ENCODE assay signal across 26 cellular contexts in genomic region chr10:13740416-13740815, GRCh38.
DNase-seq lines count a peak whose midpoint lies in the region; ATAC-seq, FAIRE-seq and TF ChIP-seq lines count a peak whose summit lies in the region.
"Had no signal": no experiment of that assay in that cellular context is flagged by ENCODE, and none has a peak within 500 bp of the region (broad histone marks: within the 10 kb centered on the region; RNA-seq: fewer than 3 reads in every experiment).

No MANE protein-coding gene starts in this region.

- no peak overlapping the region for H3K9ac ChIP-seq in GM12878 (ENCODE audit: control insufficient read depth, insufficient read depth, low read length)
- H3K9ac ChIP-seq: GM23248 had no signal

- no peak for TF ChIP-seq RAD21 in GM12878 (IDR thresholded peaks at IDR 0.05; ENCODE audit: insufficient read depth, low read depth, low read length)

- H3K4me1 Mint-ChIP-seq in naive thymus-derived CD8-positive, alpha-beta T cell, result peaks cover 2 to 13% (median 11%) of the 10 kb centered on the region in 4 donors
- H3K4me1 Mint-ChIP-seq: CD4-positive, CD25-positive, alpha-beta regulatory T cell had no signal

- FAIRE-seq in GM12892 (lab: Jason Lieb, UNC), result peak; percentile 44
- no peak for FAIRE-seq in GM12878 (lab: Jason Lieb, UNC)
- FAIRE-seq in GM19239 (lab: Jason Lieb, UNC), result no peak
- FAIRE-seq: A204.1, G401.6, HTR-8/SVneo, K562 had no signal

- in situ Hi-C loops in GM12878 (cut with MboI), result no loop called here

- H3K4me1 ChIP-seq in GM12878 (ENCODE audit: control insufficient read depth, insufficient read depth, low read length) (peaks cover 37% of the 10 kb centered on the region), hepatocyte (ENCODE audit: insufficient read depth) (no peaks in the 10 kb centered on the region)
- H3K4me1 ChIP-seq: BE2C had no signal

- SMC1A ChIA-PET in GM12878 (lab: Charles Lee; ENCODE audit: uncharacterized antibody, unreplicated experiment), result interaction anchor here (1.4 to 16.0 kb wide), 5 partner anchors 11 to 27 kb away, joined by 3 to 399 read pairs (median 7); no protein-coding TSS in a partner anchor

- H3K27ac Mint-ChIP-seq in naive thymus-derived CD8-positive, alpha-beta T cell, result no peak overlapping the region
- H3K27ac Mint-ChIP-seq: CD4-positive, CD25-positive, alpha-beta regulatory T cell; CD8-positive, alpha-beta memory T cell; HFFc6 had no signal

- H3K4me2 ChIP-seq in GM12878 (ENCODE audit: control insufficient read depth, insufficient read depth) (no peak overlapping the region), hepatocyte (no peak overlapping the region)

- H2AFZ ChIP-seq in GM12878 (ENCODE audit: control insufficient read depth, low read depth, low read length) (no peak overlapping the region), hepatocyte (no peak overlapping the region)
- H2AFZ ChIP-seq: GM23248 had no signal

- no peak overlapping the region for H3K4me3 Mint-ChIP-seq in naive thymus-derived CD8-positive, alpha-beta T cell
- H3K4me3 Mint-ChIP-seq: CD4-positive, CD25-positive, alpha-beta regulatory T cell; CD8-positive, alpha-beta memory T cell; HFFc6 had no signal

- H3K9me2 ChIP-seq in hepatocyte (replicated peaks; ENCODE audit: insufficient read depth), result no peaks in the 10 kb centered on the region

- CTCF ChIA-PET in GM12878 (lab: Yijun Ruan, JAX), result interaction anchor here (0.6 to 0.7 kb wide), 2 partner anchors 33 to 36 kb away, joined by 3 read pairs; no protein-coding TSS in a partner anchor

- no peaks in the 10 kb centered on the region for H3K27me3 ChIP-seq in GM12878 (replicated peaks in 1 of 2; ENCODE audit: control insufficient read depth in 2 of 2, insufficient read depth in 2 of 2, low read length in 1 of 2)
- no peaks in the 10 kb centered on the region for H3K27me3 ChIP-seq in hepatocyte
- H3K27me3 ChIP-seq: BE2C had no signal

- TF ChIP-seq CTCF in GM12878 (IDR thresholded peaks at IDR 0.05 in 2 of 3, conservative IDR thresholded peaks at IDR 0.05 in 1 of 3; ENCODE audit: control insufficient read depth in 2 of 3, extremely low read depth in 1 of 3, insufficient read depth in 1 of 3, low read depth in 3 of 3, low read length in 3 of 3) (no peak), hepatocyte (IDR thresholded peaks at IDR 0.05; ENCODE audit: poor library complexity) (no peak)

- POLR2A ChIA-PET in GM12878 (lab: Charles Lee), result interaction anchor here (1.0 to 5.5 kb wide), 7 partner anchors 11 to 81 kb away, joined by 3 to 43 read pairs (median 5); no protein-coding TSS in a partner anchor
- POLR2A ChIA-PET in naive thymus-derived CD8-positive, alpha-beta T cell (lab: Charles Lee), result interaction anchor here (0.7 kb wide), 1 partner anchor 35 kb away, joined by 3 read pairs; no protein-coding TSS in a partner anchor

- peak overlapping the region; percentile 4; the same call in 1 of the 2 replicates for H3K27ac ChIP-seq in GM12878 (ENCODE audit: control insufficient read depth, insufficient read depth)
- H3K27ac ChIP-seq in hepatocyte, result no peak overlapping the region
- H3K27ac ChIP-seq: GM23248 had no signal

- no peak overlapping the region for H3K4me3 ChIP-seq in GM12878
- H3K4me3 ChIP-seq in hepatocyte, result no peak overlapping the region
- H3K4me3 ChIP-seq: GM23248, K562 had no signal

- 88% methylated on average over 4 of the region's 4 CpGs for WGBS in GM12878 (ENCODE audit: insufficient coverage, insufficient replicate concordance, low lambda C conversion rate, missing lambda C conversion rate)
- 60% methylated on average over 4 of the region's 4 CpGs for WGBS in hepatocyte (ENCODE audit: low lambda C conversion rate, missing lambda C conversion rate)

- intact Hi-C loops in GM12878 (cut with micrococcal nuclease; ENCODE audit: unreplicated experiment), result loop anchor here (5.0 kb wide), 1 partner anchor 33 kb away; no protein-coding TSS in a partner anchor

- H3K36me3 ChIP-seq in GM12878 (ENCODE audit: control insufficient read depth in 2 of 2, insufficient read depth in 2 of 2, low read length in 1 of 2), result no peaks in the 10 kb centered on the region; a peak in 2 of 4 replicates
- no peaks in the 10 kb centered on the region for H3K36me3 ChIP-seq in hepatocyte (replicated peaks; ENCODE audit: insufficient read depth, low read depth)
- H3K36me3 ChIP-seq: BE2C had no signal

- no peak for TF ChIP-seq POLR2A in GM12892 (IDR thresholded peaks at IDR 0.05; ENCODE audit: low read depth, low read length)
- TF ChIP-seq POLR2A in GM12878 (IDR thresholded peaks at IDR 0.05; ENCODE audit: low read depth, low read length), result no peak

- no peak for TF ChIP-seq EP300 in GM12878 (IDR thresholded peaks at IDR 0.05; ENCODE audit: borderline replicate concordance in 1 of 2, control insufficient read depth in 1 of 2, low read depth in 2 of 2, low read length in 2 of 2)

- RAD21 ChIA-PET in GM12878 (lab: Charles Lee; ENCODE audit: unreplicated experiment), result interaction anchor here (2.3 to 18.3 kb wide), 4 partner anchors 11 to 46 kb away, joined by 5 to 382 read pairs (median 25); no protein-coding TSS in a partner anchor

- H3K79me2 ChIP-seq in GM12878 (ENCODE audit: control insufficient read depth, insufficient read depth, low read length) (no peaks in the 10 kb centered on the region), hepatocyte (no peaks in the 10 kb centered on the region)

- BruUV-seq in GM12878 (replicated peaks; lab: Mats Ljungman, UMichigan), result TSS peak; percentile 67

- peaks cover 0 to 1% (median 0%) of the 10 kb centered on the region in 3 donors for H3K36me3 Mint-ChIP-seq in naive thymus-derived CD8-positive, alpha-beta T cell
- H3K36me3 Mint-ChIP-seq: CD4-positive, CD25-positive, alpha-beta regulatory T cell; CD8-positive, alpha-beta memory T cell had no signal

- DNase-seq in GM12892 (ENCODE audit: insufficient read length) (no peak), GM12878 (ENCODE audit: low read depth, low spot score) (no peak), left kidney (ENCODE audit: low read depth, low spot score) (peak; percentile 78), hepatocyte (ENCODE audit: low spot score) (no peak), GM19239 (ENCODE audit: insufficient read length, low spot score) (no peak)
- DNase-seq in naive thymus-derived CD8-positive, alpha-beta T cell, result no peak
- no peak for DNase-seq in activated effector memory CD4-positive, alpha-beta T cell treated with anti-CD3 and anti-CD28 coated beads, Interleukin-2, amount 50 U/mL, for 16 hours
- DNase-seq: ACHN; BE2C; C1 segment of cervical spinal cord; CD4-positive, CD25-positive, alpha-beta regulatory T cell; CD8-positive, alpha-beta memory T cell; COR-L47; DMS 273 treated with DMSO at 0.1 percent for 48 hours; DMS53; DND-41; EL; GM23248; H7; HFFc6; IMR-90 had no signal

- H3K27me3 Mint-ChIP-seq in naive thymus-derived CD8-positive, alpha-beta T cell, result peaks cover 3 to 28% (median 24%) of the 10 kb centered on the region in 5 donors

- H3K9me3 Mint-ChIP-seq in naive thymus-derived CD8-positive, alpha-beta T cell, result no peaks in the 10 kb centered on the region
- H3K9me3 Mint-ChIP-seq: CD4-positive, CD25-positive, alpha-beta regulatory T cell; CD8-positive, alpha-beta memory T cell; HFFc6 had no signal

- H4K20me1 ChIP-seq in GM12878 (ENCODE audit: control insufficient read depth, insufficient read depth) (no peaks in the 10 kb centered on the region), hepatocyte (ENCODE audit: insufficient read depth, poor library complexity, severe bottlenecking) (no peaks in the 10 kb centered on the region)

- ATAC-seq in GM12878, result peak; percentile 4
- ATAC-seq in naive thymus-derived CD8-positive, alpha-beta T cell, result no peak
- ATAC-seq: HCT116, K562 had no signal

- H3K9me3 ChIP-seq in GM12878 (replicated peaks; ENCODE audit: control insufficient read depth, insufficient read depth, low read length), result no peaks in the 10 kb centered on the region
- no peaks in the 10 kb centered on the region for H3K9me3 ChIP-seq in hepatocyte (ENCODE audit: low read depth)
- H3K9me3 ChIP-seq: BE2C had no signal

TF ChIP-seq in GM12878, 131 proteins besides CTCF, POLR2A, EP300 and RAD21 (continues in another document):
- no peak for TF ChIP-seq RELB (IDR thresholded peaks at IDR 0.05; ENCODE audit: low read depth)
- no peak for TF ChIP-seq IRF3 (IDR thresholded peaks at IDR 0.05)
- no peak for TF ChIP-seq HSF1 (IDR thresholded peaks at IDR 0.05; ENCODE audit: low read depth, low read length)
- no peak for TF ChIP-seq BHLHE40 (IDR thresholded peaks at IDR 0.05; ENCODE audit: borderline replicate concordance in 1 of 2, low read depth in 2 of 2, low read length in 1 of 2)
- TF ChIP-seq ZNF274 (IDR thresholded peaks at IDR 0.05; ENCODE audit: insufficient read depth, insufficient read length), result no peak
- TF ChIP-seq ZNF24 (IDR thresholded peaks at IDR 0.05), result no peak
